In genomic region chr15:94119215-94119815, GRCh38 we compare ENCODE assay signal across 8 cellular contexts.
DNase-seq lines count a peak whose midpoint lies in the region; ATAC-seq and TF ChIP-seq lines count a peak whose summit lies in the region.

No MANE protein-coding gene starts in this region.

- WGBS in psoas muscle, 3 donors = 25 to 32% (median 28%) methylated on average over 11 of the region's 11 CpGs

- H3K9me3 ChIP-seq in RWPE2 (ENCODE audit: severe bottlenecking) = no peaks in the 10 kb centered on the region
- H3K9me3 ChIP-seq in right atrium auricular region = no peaks in the 10 kb centered on the region
- H3K9me3 ChIP-seq in psoas muscle = no peaks in the 10 kb centered on the region

- H3K4me3 ChIP-seq in RWPE2 (ENCODE audit: severe bottlenecking) (no peak overlapping the region), right atrium auricular region (no peak overlapping the region), psoas muscle (no peak overlapping the region)

- ATAC-seq in GM18907 (IDR thresholded peaks at IDR 0.05; ENCODE audit: unreplicated experiment) = peak; percentile 18
- peak; percentile 47; the same call in 2 of the 3 replicates for ATAC-seq in RWPE2 (ENCODE audit: low read depth)
- peak; percentile 54 to 73 (median 57) for ATAC-seq in psoas muscle
- ATAC-seq in HG03342 (IDR thresholded peaks at IDR 0.05; ENCODE audit: unreplicated experiment) = no peak

- no peak for TF ChIP-seq CTCF in RWPE2 (IDR thresholded peaks at IDR 0.05; ENCODE audit: poor library complexity, severe bottlenecking)
- TF ChIP-seq CTCF in right atrium auricular region (IDR thresholded peaks at IDR 0.05) = no peak
- no peak for TF ChIP-seq CTCF in psoas muscle (IDR thresholded peaks at IDR 0.05)
- TF ChIP-seq CTCF in GM13977 (IDR thresholded peaks at IDR 0.05; ENCODE audit: extremely low read depth, insufficient read depth, missing control alignments) = no peak

- intact Hi-C loops in psoas muscle (cut with DNase I) = no loop called here

- no peaks in the 10 kb centered on the region for H3K27me3 ChIP-seq in RWPE2 (ENCODE audit: insufficient read depth, poor library complexity, severe bottlenecking)
- no peaks in the 10 kb centered on the region for H3K27me3 ChIP-seq in right atrium auricular region
- H3K27me3 ChIP-seq in psoas muscle (ENCODE audit: insufficient read depth in 3 of 3, low read length in 2 of 3) = no peaks in the 10 kb centered on the region

- in situ Hi-C loops in GM13977 (cut with MboI; ENCODE audit: low pct_unique_long_range_greater_than_20kb, low sequenced_read_pairs, unreplicated experiment) = no loop called here

- H3K27ac ChIP-seq in RWPE2 (ENCODE audit: poor library complexity, severe bottlenecking) (no peak overlapping the region), right atrium auricular region (peak overlapping the region; percentile 45 to 74), psoas muscle (peak overlapping the region; percentile 13)

- H3K4me1 ChIP-seq in RWPE2 (ENCODE audit: insufficient read depth, poor library complexity, severe bottlenecking) (no peaks in the 10 kb centered on the region), right atrium auricular region (no peaks in the 10 kb centered on the region), psoas muscle (no peaks in the 10 kb centered on the region)

- H3K36me3 ChIP-seq in RWPE2 (ENCODE audit: low read depth) = no peaks in the 10 kb centered on the region
- no peaks in the 10 kb centered on the region for H3K36me3 ChIP-seq in right atrium auricular region
- no peaks in the 10 kb centered on the region for H3K36me3 ChIP-seq in psoas muscle (ENCODE audit: insufficient read depth in 1 of 2, low read depth in 1 of 2)

- no peak for DNase-seq in RWPE2 (ENCODE audit: low spot score)
- DNase-seq in right atrium auricular region (ENCODE audit: low spot score) = no peak
- DNase-seq in psoas muscle = peak; percentile 28 to 69
- no peak for DNase-seq in SW480 (ENCODE audit: low spot score)
- no peak for DNase-seq in stimulated activated CD4-positive, alpha-beta T cell treated with anti-CD3 and anti-CD28 coated beads, Interleukin-4, amount 100 ng/mL, for 4 hours
- no peak for DNase-seq in GM13977 (ENCODE audit: low spot score)

Comparison
In these comparisons a context has a peak if more than half of its experiments do, and no peak if none do; other contexts are left out.
1. DNase-seq: peak in psoas muscle (2 of 2); none in RWPE2 (single experiment), right atrium auricular region (single experiment), SW480 (single experiment), stimulated activated CD4-positive, alpha-beta T cell treated with anti-CD3 and anti-CD28 coated beads, Interleukin-4, amount 100 ng/mL, for 4 hours (0 of 2) and GM13977 (single experiment).